8 cellular contexts compared by ENCODE assay signal in genomic region chr10:24209946-24210491, GRCh38. TPM values are rescaled to one million over a fixed set of nuclear protein-coding genes. Genes with fewer than 3 reads are reported as not detected.
A peak's percentile ranks its signal among the peaks of the same experiment; 100 is the strongest.
DNase-seq lines count a peak whose midpoint lies in the region; ATAC-seq, FAIRE-seq and TF ChIP-seq lines count a peak whose summit lies in the region.

No MANE protein-coding gene starts in this region.

- intact Hi-C loops in adrenal gland (cut with DNase I) = loop anchor here in 1 of 2 donors (10.0 kb wide), 1 partner anchor 145 kb away; no protein-coding TSS in a partner anchor
- intact Hi-C loops in kidney (cut with DNase I) = loop anchor here (10.0 kb wide), 1 partner anchor 155 kb away; no protein-coding TSS in a partner anchor

- FAIRE-seq in kidney (lab: Jason Lieb, UNC) = no peak

- WGBS in adrenal gland, 4 donors = 11 to 14% (median 13%) methylated on average over 12 of the region's 12 CpGs

- DNase-seq in ELR (ENCODE audit: low read depth) (peak; percentile 81), adrenal gland (peak in 6 of 7 donors; percentile 18 to 53 (median 26)), kidney (peak; percentile 55), pons (ENCODE audit: low spot score) (no peak), NCI-H82 treated with DMSO at 0.1 percent for 48 hours (lab: John Stamatoyannopoulos, UW; ENCODE audit: unreplicated experiment) (no peak)
- peak; percentile 30 to 32 for DNase-seq in stimulated activated CD8-positive, alpha-beta memory T cell treated with anti-CD3 and anti-CD28 coated beads, Interleukin-15, amount 100 ng/mL, for 48 hours (ENCODE audit: low read depth in 2 of 2)

- H3K4me1 ChIP-seq in adrenal gland (replicated peaks in 1 of 2) (peaks cover 16 to 35% of the 10 kb centered on the region in 2 donors), kidney (ENCODE audit: control insufficient read depth in 1 of 2, insufficient read depth in 1 of 2, low read depth in 1 of 2, low read length in 2 of 2) (peaks cover 20 to 25% of the 10 kb centered on the region in 2 donors)

- peak overlapping the region in 1 of 2 donors; percentile 70 for H3K9ac ChIP-seq in kidney (ENCODE audit: low read length in 2 of 2)

- no peak for TF ChIP-seq POLR2A in adrenal gland (IDR thresholded peaks at IDR 0.05)

- peak overlapping the region in 2 of 4 donors; percentile 54 to 55 for H3K4me3 ChIP-seq in adrenal gland
- H3K4me3 ChIP-seq in kidney (ENCODE audit: low read length in 2 of 2) = peak overlapping the region; percentile 79 to 86

- H3K9me3 ChIP-seq in adrenal gland (replicated peaks in 1 of 3) (no peaks in the 10 kb centered on the region), kidney (ENCODE audit: control insufficient read depth in 1 of 2, low read length in 2 of 2) (no peaks in the 10 kb centered on the region)

- no peaks in the 10 kb centered on the region for H3K27me3 ChIP-seq in adrenal gland

- TF ChIP-seq CTCF in adrenal gland (IDR thresholded peaks at IDR 0.05) = no peak
- no peak for TF ChIP-seq CTCF in kidney (IDR thresholded peaks at IDR 0.05; ENCODE audit: borderline replicate concordance, extremely low read depth, insufficient read depth)

- no peaks in the 10 kb centered on the region for H3K36me3 ChIP-seq in adrenal gland (replicated peaks in 1 of 2)
- no peaks in the 10 kb centered on the region for H3K36me3 ChIP-seq in kidney (ENCODE audit: control insufficient read depth in 1 of 2, insufficient read depth in 2 of 2, low read length in 2 of 2)

- H3K27ac ChIP-seq in adrenal gland (peak overlapping the region in 4 of 5 donors; percentile 92 to 96 (median 94)), kidney (ENCODE audit: low read depth in 2 of 2, low read length in 2 of 2) (peak overlapping the region in 1 of 2 donors; percentile 93)

- ATAC-seq in GM21390 (IDR thresholded peaks at IDR 0.05; ENCODE audit: unreplicated experiment) (peak; percentile 56), HG03565 (IDR thresholded peaks at IDR 0.05; ENCODE audit: unreplicated experiment) (peak; percentile 68)

RNA-seq across cellular contexts. Expression of gene KIAA1217, which starts 1.1 kb away (rescaled TPM):
- total RNA-seq in adrenal gland = 10 to 100 TPM; 20.0 to 73.7 (median 47.0) TPM
- 10 to 100 TPM; 10.8 to 23.2 (median 20.8) TPM for polyA plus RNA-seq in adrenal gland
- 63.8 TPM for total RNA-seq in kidney
- polyA plus RNA-seq in kidney (ENCODE audit: insufficient read depth, low read depth, low replicate concordance) = 10.4 TPM

Comparison
In these comparisons a context has a peak if more than half of its experiments do, and no peak if none do; other contexts are left out.
1. DNase-seq: peak in ELR (single experiment), adrenal gland (6 of 7), kidney (single experiment) and stimulated activated CD8-positive, alpha-beta memory T cell treated with anti-CD3 and anti-CD28 coated beads, Interleukin-15, amount 100 ng/mL, for 48 hours (2 of 2); none in pons (single experiment) and NCI-H82 treated with DMSO at 0.1 percent for 48 hours (single experiment).